In the genomic region with DNA sequence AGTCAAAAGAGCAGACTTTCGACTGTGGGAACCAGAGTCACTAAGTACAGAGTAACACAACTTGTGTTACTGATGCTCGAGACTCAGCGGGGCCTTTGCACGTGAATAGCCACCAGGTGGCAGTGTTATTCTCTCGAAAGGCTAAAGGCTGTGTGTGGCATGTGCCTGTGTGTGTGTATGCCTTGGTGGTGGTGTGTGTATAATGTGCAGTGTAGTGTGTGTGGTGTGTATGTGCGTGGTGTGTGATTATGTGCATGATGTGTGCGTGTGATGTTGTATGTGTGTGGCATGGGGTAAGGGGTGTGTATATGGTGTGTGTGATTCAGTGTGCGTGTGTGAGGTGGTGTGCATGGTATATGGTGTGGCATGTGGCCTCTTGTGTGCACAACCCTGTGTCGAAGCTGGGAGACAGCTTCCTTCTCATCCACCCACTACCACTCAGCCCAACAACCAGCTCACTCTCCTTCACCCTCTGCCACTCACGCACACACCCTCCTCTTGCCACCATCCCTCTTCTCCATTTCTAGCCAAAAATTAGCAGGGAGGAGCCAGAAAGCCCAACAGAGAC, we compare ENCODE assay signal across 8 cellular contexts.
A peak's percentile ranks its signal among the peaks of the same experiment; 100 is the strongest.
DNase-seq lines count a peak whose midpoint lies in the region; ATAC-seq and TF ChIP-seq lines count a peak whose summit lies in the region.

No MANE protein-coding gene starts in this region.

- peak; percentile 84 for TF ChIP-seq CTCF in GM12864 (IDR thresholded peaks at IDR 0.05; ENCODE audit: low read depth, low read length, missing control alignments)
- peak; percentile 85 for TF ChIP-seq CTCF in VCaP (conservative IDR thresholded peaks at IDR 0.05)
- peak; percentile 87 for TF ChIP-seq CTCF in MCF 10A (IDR thresholded peaks at IDR 0.05; ENCODE audit: unreplicated experiment)

- intact Hi-C loops in MCF 10A (cut with micrococcal nuclease) = loop anchor here (1.0 to 10.0 kb wide), 3 partner anchors 83 to 289 kb away; partner anchors contain the start of gene ZNF532

- H3K4me3 Mint-ChIP-seq in MCF 10A (ENCODE audit: unreplicated experiment) = no peak overlapping the region

- no peaks in the 10 kb centered on the region for H3K36me3 Mint-ChIP-seq in MCF 10A (ENCODE audit: insufficient read depth, unreplicated experiment)

- peak; percentile 62 for DNase-seq in GM12864 (ENCODE audit: low read depth)
- peak; percentile 82 for DNase-seq in NCI-H2196 (lab: John Stamatoyannopoulos, UW; ENCODE audit: unreplicated experiment)
- peak; percentile 84 for DNase-seq in MCF 10A (ENCODE audit: unreplicated experiment)
- DNase-seq in iris pigment epithelial cell (ENCODE audit: low read depth) = peak; percentile 80
- peak; percentile 16 to 41 for DNase-seq in stimulated activated CD4-positive, alpha-beta T cell treated with anti-CD3 and anti-CD28 coated beads, Interleukin-1b, Interleukin-23, amount 100 ng/mL, for 1 hour (ENCODE audit: low read depth in 2 of 2)

- H3K4me1 Mint-ChIP-seq in MCF 10A (ENCODE audit: insufficient read depth, unreplicated experiment) = peaks cover 24% of the 10 kb centered on the region

- POLR2A ChIA-PET in MCF 10A (lab: Yijun Ruan, JAX) = interaction anchor here (0.9 to 1.3 kb wide), 2 partner anchors 13 to 226 kb away, joined by 3 read pairs; no protein-coding TSS in a partner anchor

- ATAC-seq in HG02943 (IDR thresholded peaks at IDR 0.05; ENCODE audit: low read depth, unreplicated experiment) (peak; percentile 77), HG03469 (IDR thresholded peaks at IDR 0.05; ENCODE audit: unreplicated experiment) (no peak)

- CTCF ChIA-PET in MCF 10A (lab: Yijun Ruan, JAX) = interaction anchor here (0.5 to 10.8 kb wide), 35 partner anchors 8 to 622 kb away, joined by 3 to 235 read pairs (median 4); no protein-coding TSS in a partner anchor

- no peak overlapping the region for H3K27ac Mint-ChIP-seq in MCF 10A (ENCODE audit: low read depth, unreplicated experiment)

- H3K9me3 Mint-ChIP-seq in MCF 10A (ENCODE audit: unreplicated experiment) = no peaks in the 10 kb centered on the region

- no peaks in the 10 kb centered on the region for H3K27me3 Mint-ChIP-seq in MCF 10A (ENCODE audit: insufficient read depth, unreplicated experiment)

- H3K4me3 ChIP-seq in GM12864 (ENCODE audit: low read depth, low read length) = no peak overlapping the region

- H3K27ac ChIP-seq in VCaP = peak overlapping the region; percentile 91

- no TSS peak for BruUV-seq in MCF 10A (replicated peaks; lab: Mats Ljungman, UMichigan)

Comparison
In these comparisons a context has a peak if more than half of its experiments do, and no peak if none do; other contexts are left out.
1. DNase-seq: peak in every context shown above with its lines; median percentile 84 in MCF 10A; 82 in NCI-H2196; 80 in iris pigment epithelial cell; 62 in GM12864; 28 in stimulated activated CD4-positive, alpha-beta T cell treated with anti-CD3 and anti-CD28 coated beads, Interleukin-1b, Interleukin-23, amount 100 ng/mL, for 1 hour.